ENCODE assay signal across 6 cellular contexts in the genomic region with DNA sequence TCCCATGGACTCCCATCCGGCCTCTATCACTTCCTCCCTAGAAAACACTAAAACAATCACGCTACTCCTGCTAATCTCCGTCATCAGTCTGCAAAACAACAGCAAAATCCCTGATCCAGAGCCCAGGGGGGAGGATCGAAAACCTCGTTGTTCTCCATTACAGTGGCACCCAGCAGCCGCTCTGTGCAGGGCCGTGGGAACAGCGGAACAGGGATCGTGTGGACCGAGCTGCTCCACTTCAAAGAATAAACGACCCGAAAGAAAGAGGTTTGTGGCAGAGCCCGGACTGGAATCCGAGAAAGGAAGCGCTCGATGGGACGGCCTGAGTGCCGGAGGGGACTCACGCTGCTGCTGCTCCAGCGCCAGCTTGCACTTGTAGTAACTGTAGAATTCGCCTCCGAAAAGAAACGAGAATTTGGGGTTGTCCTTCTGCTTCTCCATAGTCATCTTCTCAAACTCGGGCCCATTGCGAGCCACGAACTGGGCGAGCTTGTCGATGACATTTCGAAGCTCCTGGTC. TPM values are rescaled to one million over a fixed set of nuclear protein-coding genes. Genes with fewer than 3 reads are reported as not detected.
DNase-seq lines count a peak whose midpoint lies in the region; TF ChIP-seq lines count a peak whose summit lies in the region.

No MANE protein-coding gene starts in this region.

- H3K4me3 ChIP-seq in WI38 (ENCODE audit: low read depth, low read length) = peak overlapping the region; percentile 75

- TF ChIP-seq CTCF in WI38 (IDR thresholded peaks at IDR 0.05; ENCODE audit: low read depth, low read length) = no peak

- peak; percentile 29 for DNase-seq in activated CD4-positive, alpha-beta T cell treated with anti-CD3 and anti-CD28 coated beads for 48 hours
- no peak for DNase-seq in activated CD4-positive, alpha-beta T cell treated with anti-CD3 and anti-CD28 coated beads, Interleukin-2, amount 50 U/mL, for 4 hours
- DNase-seq in left kidney (ENCODE audit: low read depth, low spot score) = peak; percentile 33
- no peak for DNase-seq in mucosa of gallbladder (ENCODE audit: low spot score)
- DNase-seq in SHP77 treated with DMSO at 0.1 percent for 48 hours (lab: John Stamatoyannopoulos, UW) = no peak

RNA-seq across cellular contexts. Expression of a gene that starts 0.7 kb away (rescaled TPM):
- 47.3 TPM for total RNA-seq in mucosa of gallbladder

RNA-seq across cellular contexts. Expression of a gene that starts 30.6 kb away (rescaled TPM):
- total RNA-seq in mucosa of gallbladder = 43.0 TPM

RNA-seq across cellular contexts. Expression of a gene that starts 45.4 kb away (rescaled TPM):
- 11.2 TPM for total RNA-seq in mucosa of gallbladder

RNA-seq across cellular contexts. Expression of a gene that starts 45.6 kb away (rescaled TPM):
- total RNA-seq in mucosa of gallbladder = not detected

Comparison
In these comparisons a context has a peak if more than half of its experiments do, and no peak if none do; other contexts are left out.
1. DNase-seq: peak in activated CD4-positive, alpha-beta T cell treated with anti-CD3 and anti-CD28 coated beads for 48 hours (single experiment) and left kidney (single experiment); none in activated CD4-positive, alpha-beta T cell treated with anti-CD3 and anti-CD28 coated beads, Interleukin-2, amount 50 U/mL, for 4 hours (0 of 2), mucosa of gallbladder (single experiment) and SHP77 treated with DMSO at 0.1 percent for 48 hours (single experiment).